Comparison of ENCODE assay signal across 8 cellular contexts in genomic region chr20:50744143-50744792, GRCh38. TPM values are rescaled to one million over a fixed set of nuclear protein-coding genes. Genes with fewer than 3 reads are reported as not detected.
DNase-seq lines count a peak whose midpoint lies in the region; ATAC-seq, FAIRE-seq and TF ChIP-seq lines count a peak whose summit lies in the region.

No MANE protein-coding gene starts in this region.

- no peak overlapping the region for H2AFZ ChIP-seq in GM23338
- H2AFZ ChIP-seq in PC-9: no peak overlapping the region

- CTCF ChIA-PET in PC-9 (lab: Charles Lee): interaction anchor here (0.5 to 1.6 kb wide), 13 partner anchors 9 to 252 kb away, joined by 3 to 9 read pairs (median 4); no protein-coding TSS in a partner anchor

- no peak for TF ChIP-seq POLR2A in GM12892 (IDR thresholded peaks at IDR 0.05; ENCODE audit: low read depth, low read length)

- H4K20me1 ChIP-seq in GM23338 (replicated peaks; ENCODE audit: insufficient read depth) (peaks cover 7% of the 10 kb centered on the region; the same call in 1 of the 2 replicates), PC-9 (ENCODE audit: insufficient read depth) (peaks cover 22% of the 10 kb centered on the region)

- no peak for FAIRE-seq in GM12892 (lab: Jason Lieb, UNC)

- no peak overlapping the region; the same call in 2 of the 3 replicates for H3K4me3 Mint-ChIP-seq in GM23338
- H3K4me3 Mint-ChIP-seq in nephron progenitor cell: peak overlapping the region; percentile 66

- peaks cover 53% of the 10 kb centered on the region for H3K4me1 Mint-ChIP-seq in GM23338
- H3K4me1 Mint-ChIP-seq in nephron progenitor cell: peaks cover 72% of the 10 kb centered on the region

- H3K27me3 ChIP-seq in GM23338 (ENCODE audit: insufficient read depth): no peaks in the 10 kb centered on the region
- H3K27me3 ChIP-seq in PC-9 (ENCODE audit: insufficient read depth, low read depth): no peaks in the 10 kb centered on the region
- H3K27me3 ChIP-seq in esophagus (ENCODE audit: control insufficient read depth in 1 of 2, insufficient read depth in 2 of 2, low read length in 2 of 2): no peaks in the 10 kb centered on the region

- H3K4me2 ChIP-seq in GM23338: no peak overlapping the region
- peak overlapping the region; percentile 75 for H3K4me2 ChIP-seq in PC-9

- H3K9me3 ChIP-seq in PC-9 (ENCODE audit: insufficient read depth, low read depth) (no peaks in the 10 kb centered on the region), esophagus (ENCODE audit: control insufficient read depth in 2 of 2, insufficient read depth in 1 of 2, low read depth in 1 of 2, low read length in 1 of 2) (no peaks in the 10 kb centered on the region)

- intact Hi-C loops in PC-9 (cut with micrococcal nuclease; ENCODE audit: unreplicated experiment): loop anchor here (1.0 to 5.0 kb wide), 7 partner anchors 44 to 557 kb away; no protein-coding TSS in a partner anchor

- H3K9me3 Mint-ChIP-seq in GM23338 (no peaks in the 10 kb centered on the region), nephron progenitor cell (no peaks in the 10 kb centered on the region)

- H3K79me2 ChIP-seq in GM23338 (replicated peaks; ENCODE audit: insufficient read depth) (peaks cover 67% of the 10 kb centered on the region), PC-9 (ENCODE audit: low read depth) (peaks cover 98% of the 10 kb centered on the region)

- no peak overlapping the region for H3K4me3 ChIP-seq in GM23338
- H3K4me3 ChIP-seq in PC-9: no peak overlapping the region
- H3K4me3 ChIP-seq in esophagus (ENCODE audit: low read depth in 1 of 2, low read length in 2 of 2): no peak overlapping the region

- H3K27ac ChIP-seq in GM23338 (ENCODE audit: low read depth) (peak overlapping the region; percentile 60; the same call in 1 of the 2 replicates), PC-9 (peak overlapping the region; percentile 76), esophagus (ENCODE audit: low read depth in 2 of 2, low read length in 1 of 2) (peak overlapping the region; percentile 0 to 69)

- ATAC-seq in GM23338: peak; percentile 67
- no peak for ATAC-seq in stimulated activated naive CD8-positive, alpha-beta T cell treated with anti-CD3 and anti-CD28 coated beads, Interleukin-15, Interleukin-2, amounts not matched to agents 100 U/mL and 50 U/mL, for 24 hours

- H3K27me3 Mint-ChIP-seq in GM23338 (ENCODE audit: insufficient read depth, low read depth, poor library complexity) (peaks cover 8% of the 10 kb centered on the region), nephron progenitor cell (ENCODE audit: low read depth, poor library complexity) (no peaks in the 10 kb centered on the region)

- H3F3A ChIP-seq in GM23338 (replicated peaks; ENCODE audit: low read depth) (no peaks in the 10 kb centered on the region), PC-9 (ENCODE audit: insufficient read depth, low read depth) (peaks cover 95% of the 10 kb centered on the region)

- peak overlapping the region; percentile 94 for H3K27ac Mint-ChIP-seq in GM23338
- H3K27ac Mint-ChIP-seq in nephron progenitor cell: peak overlapping the region; percentile 97

- TF ChIP-seq CTCF in GM23338 (conservative IDR thresholded peaks at IDR 0.05; ENCODE audit: low read depth in 2 of 2) (peak in 1 of 2 experiments; percentile 19; a peak in 1 of 4 replicates), PC-9 (conservative IDR thresholded peaks at IDR 0.05) (peak; percentile 68), nephron progenitor cell (IDR thresholded peaks at IDR 0.05) (no peak)

- H3K4me1 ChIP-seq in GM23338 (ENCODE audit: insufficient read depth) (peaks cover 29% of the 10 kb centered on the region), PC-9 (replicated peaks; ENCODE audit: insufficient read depth) (peaks cover 94% of the 10 kb centered on the region), esophagus (ENCODE audit: control insufficient read depth in 2 of 2, insufficient read depth in 2 of 2, low read length in 1 of 2) (peaks cover 0 to 2% of the 10 kb centered on the region in 2 donors)

- 43 to 56% methylated on average over 15 of the region's 15 CpGs for WGBS in esophagus, 2 donors

- POLR2A ChIA-PET in PC-9 (lab: Charles Lee; ENCODE audit: unreplicated experiment): interaction anchor here (0.5 to 1.2 kb wide), 12 partner anchors 10 to 645 kb away, joined by 3 to 10 read pairs (median 5); partner anchors contain the start of gene PARD6B

- no peaks in the 10 kb centered on the region; the same call in 1 of the 2 replicates for H3K36me3 ChIP-seq in GM23338 (ENCODE audit: insufficient read depth)
- peaks cover 67% of the 10 kb centered on the region for H3K36me3 ChIP-seq in PC-9 (ENCODE audit: low read depth)
- peaks cover 0 to 3% of the 10 kb centered on the region in 2 donors for H3K36me3 ChIP-seq in esophagus (ENCODE audit: control insufficient read depth in 2 of 2, insufficient read depth in 2 of 2, low read length in 1 of 2)

- H3K36me3 Mint-ChIP-seq in GM23338 (ENCODE audit: low read depth) (peaks cover 24% of the 10 kb centered on the region; the same call in 2 of the 3 replicates), nephron progenitor cell (ENCODE audit: low read depth) (peaks cover 22% of the 10 kb centered on the region)

- DNase-seq in GM23338 (ENCODE audit: low spot score) (peak; percentile 36), PC-9 (peak; percentile 72 to 83), nephron progenitor cell (peak; percentile 38), GM12892 (ENCODE audit: insufficient read length) (no peak), 8988T (no peak)
- no peak for DNase-seq in stimulated activated CD4-positive, alpha-beta T cell treated with anti-CD3 and anti-CD28 coated beads, Interleukin-1b, Interleukin-23, amount 100 ng/mL, for 48 hours
- DNase-seq in stimulated activated naive CD8-positive, alpha-beta T cell treated with anti-CD3 and anti-CD28 coated beads, Interleukin-15, Interleukin-2, amounts not matched to agents 100 U/mL and 50 U/mL, for 24 hours: no peak

- no TSS peak for BruUV-seq in PC-9 (replicated peaks; lab: Mats Ljungman, UMichigan)

- H3K9me2 ChIP-seq in GM23338 (ENCODE audit: insufficient read depth): no peaks in the 10 kb centered on the region
- H3K9me2 ChIP-seq in PC-9 (ENCODE audit: insufficient read depth): no peaks in the 10 kb centered on the region

TF ChIP-seq in GM23338, 12 proteins besides CTCF, POLR2A, EP300 and RAD21:
- TF ChIP-seq STAT1 (IDR thresholded peaks at IDR 0.05; ENCODE audit: unreplicated experiment) (no peak), EZH2phosphoT487 (IDR thresholded peaks at IDR 0.05; ENCODE audit: unreplicated experiment) (no peak)

RNA-seq across cellular contexts. Expression of gene PARD6B, which starts 12.9 kb away (rescaled TPM):
- total RNA-seq in GM23338 (2014; rRNA removed; shearing (Covaris generic)): 29.2 and 39.7 TPM in 2 replicates
- polyA plus RNA-seq in GM23338 (2016; fragmentation: Nextera tagmentation; extraction: Ambion mirVana) (20.0 and 23.5 TPM in 2 replicates), esophagus (1 to 10 TPM; 1.6 to 6.5 TPM)
- 52.2 and 80.3 TPM in 2 replicates for total RNA-seq in PC-9 (2021)
- polyA plus RNA-seq in GM12892 (2012; ENCODE audit: missing spikeins): 0.89 TPM

RNA-seq across cellular contexts. Expression of gene BCAS4, which starts 50.6 kb away (rescaled TPM):
- total RNA-seq in GM23338 (2014; rRNA removed; shearing (Covaris generic)): 6.3 and 22.2 TPM in 2 replicates
- 22.0 and 24.8 TPM in 2 replicates for polyA plus RNA-seq in GM23338 (2016; fragmentation: Nextera tagmentation; extraction: Ambion mirVana)
- total RNA-seq in PC-9 (2021): 7.6 and 12.4 TPM in 2 replicates
- 1 to 10 TPM; 1.2 to 1.5 TPM for polyA plus RNA-seq in esophagus
- 54.0 TPM for polyA plus RNA-seq in GM12892 (2012; ENCODE audit: missing spikeins)

RNA-seq across cellular contexts. Expression of gene RIPOR3, which starts 52.9 kb away (rescaled TPM):
- total RNA-seq in GM23338 (2014; rRNA removed; shearing (Covaris generic)): 6.0 and 6.3 TPM in 2 replicates
- polyA plus RNA-seq in GM23338 (2016; fragmentation: Nextera tagmentation; extraction: Ambion mirVana): 3.9 and 4.9 TPM in 2 replicates
- total RNA-seq in PC-9 (2021): 4.1 and 6.3 TPM in 2 replicates
- 1 to 10 TPM; 2.6 to 5.2 TPM for polyA plus RNA-seq in esophagus
- polyA plus RNA-seq in GM12892 (2012; ENCODE audit: missing spikeins): 1.2 TPM

Comparison
In these comparisons a context has a peak if more than half of its experiments do, and no peak if none do; other contexts are left out.
1. DNase-seq: peak in GM23338 (single experiment), PC-9 (2 of 2) and nephron progenitor cell (single experiment); none in stimulated activated CD4-positive, alpha-beta T cell treated with anti-CD3 and anti-CD28 coated beads, Interleukin-1b, Interleukin-23, amount 100 ng/mL, for 48 hours (single experiment), GM12892 (single experiment), 8988T (single experiment) and stimulated activated naive CD8-positive, alpha-beta T cell treated with anti-CD3 and anti-CD28 coated beads, Interleukin-15, Interleukin-2, amounts not matched to agents 100 U/mL and 50 U/mL, for 24 hours (single experiment).
2. Peak in every context shown above with its lines, with median percentiles within 50 percentile points of each other: H3K27ac ChIP-seq.